In genomic region chr9:137453643-137454081, GRCh38 we compare ENCODE assay signal across 8 cellular contexts. TPM values are rescaled to one million over a fixed set of nuclear protein-coding genes. Genes with fewer than 3 reads are reported as not detected.
DNase-seq lines count a peak whose midpoint lies in the region; ATAC-seq, FAIRE-seq and TF ChIP-seq lines count a peak whose summit lies in the region.

No MANE protein-coding gene starts in this region.

- TF ChIP-seq CTCF in GM13977 (IDR thresholded peaks at IDR 0.05; ENCODE audit: extremely low read depth, insufficient read depth, missing control alignments) = no peak
- TF ChIP-seq CTCF in activated B cell treated with CpG ODN at 0.5 μM for 24 hours (IDR thresholded peaks at IDR 0.05) = no peak
- TF ChIP-seq CTCF in chondrocyte (IDR thresholded peaks at IDR 0.05) = no peak

- H3K27ac Mint-ChIP-seq in activated B cell treated with CpG ODN at 0.5 μM for 24 hours (no peak overlapping the region), chondrocyte (ENCODE audit: unreplicated experiment) (no peak overlapping the region)

- ATAC-seq in activated B cell treated with CpG ODN at 0.5 μM for 24 hours (ENCODE audit: low read depth) (peak; percentile 88), HG02840 (IDR thresholded peaks at IDR 0.05; ENCODE audit: low FRiP score, unreplicated experiment) (no peak)

- H3K36me3 Mint-ChIP-seq in activated B cell treated with CpG ODN at 0.5 μM for 24 hours (ENCODE audit: low read depth) (peaks cover 7% of the 10 kb centered on the region), chondrocyte (ENCODE audit: low read depth) (peaks cover 3% of the 10 kb centered on the region)

- H3K9me3 Mint-ChIP-seq in activated B cell treated with CpG ODN at 0.5 μM for 24 hours (no peaks in the 10 kb centered on the region), chondrocyte (ENCODE audit: low read depth) (no peaks in the 10 kb centered on the region)

- H3K27me3 Mint-ChIP-seq in activated B cell treated with CpG ODN at 0.5 μM for 24 hours = no peaks in the 10 kb centered on the region
- H3K27me3 Mint-ChIP-seq in chondrocyte (ENCODE audit: low read depth) = no peaks in the 10 kb centered on the region

- CTCF ChIA-PET in activated B cell treated with CpG ODN at 0.5 μM for 24 hours (lab: Charles Lee) = interaction anchor here (1.0 kb wide), 1 partner anchor 10 kb away, joined by 3 read pairs; no protein-coding TSS in a partner anchor

- intact Hi-C loops in activated B cell treated with CpG ODN at 0.5 μM for 24 hours (cut with micrococcal nuclease) = loop anchor here (1.0 kb wide), 1 partner anchor 30 kb away; the partner anchor contains the start of genes EXD3 and NOXA1

- peak; percentile 93 for DNase-seq in GM13977 (ENCODE audit: low spot score)
- DNase-seq in HTR-8/SVneo (ENCODE audit: insufficient read length, low spot score) = peak; percentile 29
- peak; percentile 61 for DNase-seq in activated B cell treated with CpG ODN at 0.5 μM for 24 hours
- DNase-seq in dermis blood vessel endothelial cell = peak; percentile 85
- DNase-seq in left kidney (ENCODE audit: low read depth, low spot score) = peak; percentile 95
- DNase-seq in stimulated activated CD4-positive, alpha-beta T cell treated with anti-CD3 and anti-CD28 coated beads, Interleukin-4, amount 100 ng/mL, for 24 hours = peak; percentile 58
- DNase-seq in chondrocyte (ENCODE audit: low spot score) = no peak

- no peak for FAIRE-seq in HTR-8/SVneo (lab: Jason Lieb, UNC)

- H3K4me1 Mint-ChIP-seq in activated B cell treated with CpG ODN at 0.5 μM for 24 hours (peaks cover 23% of the 10 kb centered on the region), chondrocyte (ENCODE audit: low read depth) (peaks cover 36% of the 10 kb centered on the region)

- POLR2A ChIA-PET in activated B cell treated with CpG ODN at 0.5 μM for 24 hours (lab: Charles Lee) = interaction anchor here (1.4 to 1.8 kb wide), 2 partner anchors 31 to 213 kb away, joined by 4 to 7 read pairs; partner anchors contain the start of genes EXD3 and NOXA1

- H3K4me3 Mint-ChIP-seq in activated B cell treated with CpG ODN at 0.5 μM for 24 hours = peak overlapping the region; percentile 60
- H3K4me3 Mint-ChIP-seq in chondrocyte (ENCODE audit: unreplicated experiment) = no peak overlapping the region

- in situ Hi-C loops in GM13977 (cut with MboI; ENCODE audit: low pct_unique_long_range_greater_than_20kb, low sequenced_read_pairs, unreplicated experiment) = no loop called here

RNA-seq across cellular contexts. Expression of gene NSMF, which starts 5.5 kb away (rescaled TPM):
- total RNA-seq in activated B cell treated with CpG ODN at 0.5 μM for 24 hours = 22.5 and 24.7 TPM in 2 replicates
- 32.7 and 32.8 TPM in 2 replicates for total RNA-seq in dermis blood vessel endothelial cell
- 81.5 to 86.8 TPM (median 86.1 TPM) in 3 replicates for total RNA-seq in chondrocyte

RNA-seq across cellular contexts. Expression of gene ENTPD8, which starts 12.5 kb away (rescaled TPM):
- total RNA-seq in activated B cell treated with CpG ODN at 0.5 μM for 24 hours (not detected in 2 replicates), dermis blood vessel endothelial cell (0.23 and 0.34 TPM in 2 replicates), chondrocyte (0.10 TPM in 1 of 3 replicates, not detected in the others)

RNA-seq across cellular contexts. Expression of gene NOXA1, which starts 30.5 kb away (rescaled TPM):
- total RNA-seq in activated B cell treated with CpG ODN at 0.5 μM for 24 hours (2.6 and 3.9 TPM in 2 replicates), dermis blood vessel endothelial cell (1.5 and 2.6 TPM in 2 replicates), chondrocyte (0.97 to 2.5 TPM (median 2.0 TPM) in 3 replicates)

RNA-seq across cellular contexts. Expression of gene EXD3, which starts 30.7 kb away (rescaled TPM):
- total RNA-seq in activated B cell treated with CpG ODN at 0.5 μM for 24 hours (8.4 and 12.8 TPM in 2 replicates), dermis blood vessel endothelial cell (32.9 and 43.1 TPM in 2 replicates), chondrocyte (10.7 to 15.7 TPM (median 11.6 TPM) in 3 replicates)
